14 cellular contexts compared by ENCODE assay signal in the genomic region with DNA sequence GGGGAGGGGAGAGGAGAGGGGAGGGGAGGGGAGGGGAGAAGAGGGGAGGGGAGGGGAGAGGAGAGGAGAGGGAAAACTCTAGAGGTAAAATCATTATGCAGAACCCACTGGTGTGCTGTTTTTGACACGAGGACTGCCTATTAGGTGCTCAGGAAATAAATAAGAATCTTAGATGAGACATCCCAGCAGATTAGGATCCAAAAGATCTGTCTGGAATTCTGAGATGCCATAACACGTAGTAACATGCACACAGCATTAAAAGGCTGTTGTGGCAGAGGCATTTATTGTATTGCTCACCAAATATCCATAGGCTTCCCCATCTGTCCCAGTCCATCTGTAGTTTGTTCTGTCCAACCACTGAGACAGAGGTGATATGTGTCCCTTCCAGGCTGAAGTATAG. TPM values are rescaled to one million over a fixed set of nuclear protein-coding genes. Genes with fewer than 3 reads are reported as not detected.
DNase-seq lines count a peak whose midpoint lies in the region; ATAC-seq and TF ChIP-seq lines count a peak whose summit lies in the region.
"Had no signal": no experiment of that assay in that cellular context is flagged by ENCODE, and none has a peak within 500 bp of the region (broad histone marks: within the 10 kb centered on the region; RNA-seq: fewer than 3 reads in every experiment).

No MANE protein-coding gene starts in this region.

- CTCF ChIA-PET in SK-N-SH (lab: Yijun Ruan, JAX) = interaction anchor here (0.5 to 4.8 kb wide), 6 partner anchors 9 to 364 kb away, joined by 3 to 38 read pairs (median 3); no protein-coding TSS in a partner anchor

- peak overlapping the region in 1 of 2 experiments; percentile 92; a peak in 3 of 4 replicates for H3K27ac ChIP-seq in SK-N-SH (ENCODE audit: low read depth in 2 of 2, low read length in 1 of 2)
- peak overlapping the region; percentile 12 to 83 (median 68) for H3K27ac ChIP-seq in gastroesophageal sphincter
- H3K27ac ChIP-seq in skeletal muscle tissue (ENCODE audit: low read depth, low read length) = peak overlapping the region; percentile 41

- POLR2A ChIA-PET in SK-N-SH (lab: Yijun Ruan, JAX) = no interaction called here
- POLR2A ChIA-PET in naive thymus-derived CD8-positive, alpha-beta T cell (lab: Charles Lee) = no interaction called here

- no peak for TF ChIP-seq RAD21 in SK-N-SH (IDR thresholded peaks at IDR 0.05; ENCODE audit: low read length)

- H3K9ac ChIP-seq in SK-N-SH (peak overlapping the region; percentile 28; the same call in 1 of the 2 replicates), skeletal muscle tissue (ENCODE audit: low read depth in 1 of 3, low read length in 3 of 3) (no peak overlapping the region)

- H3K4me3 ChIP-seq in SK-N-SH (ENCODE audit: low read depth in 2 of 2, low read length in 1 of 2) (no peak overlapping the region), gastroesophageal sphincter (no peak overlapping the region), skeletal muscle tissue (ENCODE audit: low read length in 3 of 3) (peak overlapping the region in 1 of 3 donors; percentile 15)

- no peak for TF ChIP-seq EP300 in SK-N-SH (IDR thresholded peaks at IDR 0.05; ENCODE audit: borderline replicate concordance in 1 of 2, low read depth in 1 of 2, low read length in 1 of 2)
- no peak for TF ChIP-seq EP300 in gastroesophageal sphincter (IDR thresholded peaks at IDR 0.05)

- TF ChIP-seq CTCF in SK-N-SH (IDR thresholded peaks at IDR 0.05) (no peak), gastroesophageal sphincter (IDR thresholded peaks at IDR 0.05) (no peak)

- peaks cover 41% of the 10 kb centered on the region for H3F3A ChIP-seq in SK-N-SH (replicated peaks; ENCODE audit: insufficient read depth)

- H2AFZ ChIP-seq in SK-N-SH (ENCODE audit: low read depth) = no peak overlapping the region

- H3K9me2 ChIP-seq in SK-N-SH = no peaks in the 10 kb centered on the region

- no peaks in the 10 kb centered on the region for H3K27me3 ChIP-seq in SK-N-SH (ENCODE audit: insufficient read depth)
- no peaks in the 10 kb centered on the region for H3K27me3 ChIP-seq in gastroesophageal sphincter
- H3K27me3 ChIP-seq in skeletal muscle tissue (ENCODE audit: control insufficient read depth in 3 of 3, insufficient read depth in 3 of 3, low read length in 3 of 3) = no peaks in the 10 kb centered on the region

- H3K9me3 Mint-ChIP-seq in naive thymus-derived CD8-positive, alpha-beta T cell = no peaks in the 10 kb centered on the region
- H3K9me3 Mint-ChIP-seq: CD8-positive, alpha-beta memory T cell had no signal

- H3K4me3 Mint-ChIP-seq in naive thymus-derived CD8-positive, alpha-beta T cell = no peak overlapping the region
- H3K4me3 Mint-ChIP-seq: CD8-positive, alpha-beta memory T cell had no signal

- H3K27me3 Mint-ChIP-seq in naive thymus-derived CD8-positive, alpha-beta T cell = no peaks in the 10 kb centered on the region
- H3K27me3 Mint-ChIP-seq: CD8-positive, alpha-beta memory T cell had no signal

- TF ChIP-seq POLR2A in gastroesophageal sphincter (IDR thresholded peaks at IDR 0.05) = no peak

- no peaks in the 10 kb centered on the region for H3K79me2 ChIP-seq in SK-N-SH (ENCODE audit: insufficient read depth)

- DNase-seq in EH (ENCODE audit: low read depth) (peak; percentile 73), SK-N-SH (no peak), NOMO-1 treated with DMSO at 0.1 percent for 48 hours (lab: John Stamatoyannopoulos, UW; ENCODE audit: unreplicated experiment) (no peak), posterior cingulate gyrus (no peak)
- DNase-seq in naive thymus-derived CD8-positive, alpha-beta T cell = no peak
- DNase-seq: CD8-positive, alpha-beta memory T cell; cerebellar nuclear complex; foreskin melanocyte; nucleus accumbens; stimulated activated CD4-positive, alpha-beta T cell treated with anti-CD3 and anti-CD28 coated beads, Interleukin-2, amount 100 ng/mL, for 48 hours; stimulated activated naive CD4-positive, alpha-beta T cell treated with Interleukin-2 at 50 U/mL for 16 hours; T-helper 2 cell had no signal

- H3K27ac Mint-ChIP-seq in naive thymus-derived CD8-positive, alpha-beta T cell = peak overlapping the region in 1 of 10 donors; percentile 30

- peaks cover 0 to 3% of the 10 kb centered on the region in 2 experiments for H3K36me3 ChIP-seq in SK-N-SH (replicated peaks in 1 of 2; ENCODE audit: control insufficient read depth in 1 of 2, insufficient read depth in 2 of 2, low read length in 1 of 2)
- no peaks in the 10 kb centered on the region for H3K36me3 ChIP-seq in gastroesophageal sphincter
- no peaks in the 10 kb centered on the region for H3K36me3 ChIP-seq in skeletal muscle tissue (ENCODE audit: control insufficient read depth in 3 of 3, insufficient read depth in 3 of 3, low read length in 3 of 3)

- H3K4me2 ChIP-seq in SK-N-SH = peak overlapping the region; percentile 64; the same call in 1 of the 2 replicates

- no peak for ATAC-seq in gastroesophageal sphincter
- no peak for ATAC-seq in naive thymus-derived CD8-positive, alpha-beta T cell

- H3K9me3 ChIP-seq in SK-N-SH (no peaks in the 10 kb centered on the region), gastroesophageal sphincter (no peaks in the 10 kb centered on the region), skeletal muscle tissue (ENCODE audit: control insufficient read depth in 3 of 3, low read length in 3 of 3) (no peaks in the 10 kb centered on the region)

- intact Hi-C loops in posterior cingulate gyrus (cut with DNase I) = no loop called here

- no peaks in the 10 kb centered on the region for H3K36me3 Mint-ChIP-seq in naive thymus-derived CD8-positive, alpha-beta T cell

- peaks cover 12 to 44% of the 10 kb centered on the region in 2 experiments for H3K4me1 ChIP-seq in SK-N-SH (ENCODE audit: control insufficient read depth in 1 of 2, insufficient read depth in 2 of 2, low read depth in 1 of 2, low read length in 1 of 2)
- H3K4me1 ChIP-seq in gastroesophageal sphincter = peaks cover 22 to 90% (median 53%) of the 10 kb centered on the region in 3 donors
- peaks cover 18 to 38% (median 24%) of the 10 kb centered on the region in 3 donors for H3K4me1 ChIP-seq in skeletal muscle tissue (ENCODE audit: control insufficient read depth in 3 of 3, insufficient read depth in 3 of 3, low read length in 3 of 3)

- peaks cover 0 to 17% (median under 1%) of the 10 kb centered on the region in 4 donors for H3K4me1 Mint-ChIP-seq in naive thymus-derived CD8-positive, alpha-beta T cell

- 46% methylated on average over 2 of the region's 2 CpGs for WGBS in SK-N-SH (ENCODE audit: low lambda C conversion rate)
- WGBS in gastroesophageal sphincter (ENCODE audit: low coverage in 1 of 2), 2 donors = 60 to 80% methylated on average over 1 to 2 of the region's 2 CpGs

- H4K20me1 ChIP-seq in SK-N-SH (ENCODE audit: insufficient read depth) = no peaks in the 10 kb centered on the region

TF ChIP-seq in SK-N-SH, 30 proteins besides CTCF, POLR2A, EP300 and RAD21:
- TF ChIP-seq POLR2AphosphoS5 (IDR thresholded peaks at IDR 0.05; ENCODE audit: low read depth, low read length) (no peak), TEAD4 (IDR thresholded peaks at IDR 0.05; ENCODE audit: borderline replicate concordance, insufficient read depth) (no peak), TAF1 (IDR thresholded peaks at IDR 0.05; ENCODE audit: borderline replicate concordance, low read depth, low read length) (no peak), ELF1 (IDR thresholded peaks at IDR 0.05) (no peak), GATA2 (CRISPR knock-in tag; IDR thresholded peaks at IDR 0.05) (no peak), SIN3A (IDR thresholded peaks at IDR 0.05; ENCODE audit: borderline replicate concordance, low read depth, low read length) (no peak), RCOR1 (IDR thresholded peaks at IDR 0.05; ENCODE audit: low read length) (no peak)

RNA-seq across cellular contexts. Expression of a gene that starts 40.8 kb away (rescaled TPM):
- polyA plus RNA-seq in SK-N-SH (2012; rRNA removed) = 6.4 and 6.9 TPM in 2 replicates
- 9.0 and 9.1 TPM in 2 replicates for polyA plus RNA-seq in SK-N-SH (2012; cell fraction: cytosol; rRNA removed)
- polyA plus RNA-seq in SK-N-SH (2012; cell fraction: nucleus; rRNA removed) = 18.7 and 26.4 TPM in 2 replicates
- total RNA-seq in gastroesophageal sphincter (100 to 1,000 TPM in 3 of 4 donors, 10 to 100 TPM in 1; 90.6 to 187 (median 112) TPM), skeletal muscle tissue (59.0 TPM)
- total RNA-seq in naive thymus-derived CD8-positive, alpha-beta T cell = 100 to 1,000 TPM; 186 to 188 TPM
- polyA plus RNA-seq in naive thymus-derived CD8-positive, alpha-beta T cell = 100 to 1,000 TPM; 119 to 193 (median 140) TPM
